9 cellular contexts compared by ENCODE assay signal in the genomic region with DNA sequence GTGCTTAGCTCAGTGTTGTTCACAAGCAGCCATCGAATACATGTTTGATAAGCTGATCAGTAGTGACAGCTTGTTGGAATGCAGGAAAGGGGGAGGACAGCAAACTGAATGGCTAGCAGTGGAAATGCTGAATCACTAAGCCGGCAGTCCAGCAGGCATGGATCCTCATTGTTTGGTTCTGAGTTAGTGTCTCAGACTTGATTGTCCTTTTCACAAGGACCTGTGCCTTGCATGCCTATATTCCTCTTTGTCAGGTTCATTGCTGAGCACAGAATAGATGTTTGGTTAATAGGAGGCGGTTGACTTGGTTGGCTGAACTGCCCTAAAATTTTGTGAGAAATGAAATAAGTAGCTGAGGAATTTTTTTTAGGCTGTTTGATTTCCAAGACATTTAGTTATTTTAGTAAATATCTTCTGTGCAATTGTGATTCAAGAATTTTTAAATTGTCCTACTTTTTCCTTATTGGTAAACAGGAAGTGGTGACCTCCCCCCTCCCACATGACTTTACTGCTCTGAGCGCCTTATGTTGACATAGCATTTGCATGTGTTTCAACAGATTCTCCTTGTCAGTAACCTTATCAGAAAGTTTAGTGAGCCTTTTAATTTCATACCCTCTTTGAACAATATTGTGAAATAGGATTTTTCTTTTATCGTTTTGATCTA. TPM values are rescaled to one million over a fixed set of nuclear protein-coding genes. Genes with fewer than 3 reads are reported as not detected.
A peak's percentile ranks its signal among the peaks of the same experiment; 100 is the strongest.
DNase-seq lines count a peak whose midpoint lies in the region; ATAC-seq lines count a peak whose summit lies in the region.
"Had no signal": no experiment of that assay in that cellular context is flagged by ENCODE, and none has a peak within 500 bp of the region (broad histone marks: within the 10 kb centered on the region; RNA-seq: fewer than 3 reads in every experiment).

No MANE protein-coding gene starts in this region.

- peak; percentile 50 for DNase-seq in DMS53 (lab: John Stamatoyannopoulos, UW)
- DNase-seq in DMS53 treated with DMSO at 0.1 percent for 48 hours (lab: John Stamatoyannopoulos, UW; ENCODE audit: unreplicated experiment): no peak
- DNase-seq in activated CD4-positive, alpha-beta memory T cell treated with anti-CD3 and anti-CD28 coated beads, Interleukin-2, amount 10 ng/mL, durations not matched to agents 7 days and 5 days: no peak
- DNase-seq in hepatic stellate cell (ENCODE audit: low spot score): peak; percentile 57
- DNase-seq in stimulated activated effector memory CD8-positive, alpha-beta T cell treated with anti-CD3 and anti-CD28 coated beads, Interleukin-12 subunit alpha, Interleukin-12 subunit beta, amount 100 ng/mL, for 72 hours (ENCODE audit: low spot score in 2 of 2): no peak
- DNase-seq in UCSD-AML1 (lab: John Stamatoyannopoulos, UW; ENCODE audit: unreplicated experiment): no peak
- no peak for DNase-seq in stimulated activated naive CD4-positive, alpha-beta T cell treated with Interleukin-2 at 50 U/mL for 16 hours (lab: John Stamatoyannopoulos, UW)
- DNase-seq: 8988T had no signal

- peaks cover 22% of the 10 kb centered on the region for H3K4me1 Mint-ChIP-seq in activated CD4-positive, alpha-beta memory T cell treated with anti-CD3 and anti-CD28 coated beads, Interleukin-2, amount 10 ng/mL, durations not matched to agents 7 days and 5 days
- peaks cover 21% of the 10 kb centered on the region for H3K4me1 Mint-ChIP-seq in stimulated activated effector memory CD8-positive, alpha-beta T cell treated with anti-CD3 and anti-CD28 coated beads, Interleukin-12 subunit alpha, Interleukin-12 subunit beta, amount 100 ng/mL, for 72 hours

- no peaks in the 10 kb centered on the region for H3K27me3 Mint-ChIP-seq in activated CD4-positive, alpha-beta memory T cell treated with anti-CD3 and anti-CD28 coated beads, Interleukin-2, amount 10 ng/mL, durations not matched to agents 7 days and 5 days

- ATAC-seq in stimulated activated effector memory CD8-positive, alpha-beta T cell treated with anti-CD3 and anti-CD28 coated beads, Interleukin-12 subunit alpha, Interleukin-12 subunit beta, amount 100 ng/mL, for 72 hours: no peak
- ATAC-seq in GM18870 (IDR thresholded peaks at IDR 0.05; ENCODE audit: unreplicated experiment): no peak

- H3K9me3 Mint-ChIP-seq in activated CD4-positive, alpha-beta memory T cell treated with anti-CD3 and anti-CD28 coated beads, Interleukin-2, amount 10 ng/mL, durations not matched to agents 7 days and 5 days: no peaks in the 10 kb centered on the region
- no peaks in the 10 kb centered on the region for H3K9me3 Mint-ChIP-seq in stimulated activated effector memory CD8-positive, alpha-beta T cell treated with anti-CD3 and anti-CD28 coated beads, Interleukin-12 subunit alpha, Interleukin-12 subunit beta, amount 100 ng/mL, for 72 hours

- peak overlapping the region; percentile 80 for H3K27ac Mint-ChIP-seq in activated CD4-positive, alpha-beta memory T cell treated with anti-CD3 and anti-CD28 coated beads, Interleukin-2, amount 10 ng/mL, durations not matched to agents 7 days and 5 days
- peak overlapping the region; percentile 78 for H3K27ac Mint-ChIP-seq in stimulated activated effector memory CD8-positive, alpha-beta T cell treated with anti-CD3 and anti-CD28 coated beads, Interleukin-12 subunit alpha, Interleukin-12 subunit beta, amount 100 ng/mL, for 72 hours

- POLR2A ChIA-PET in activated CD4-positive, alpha-beta memory T cell treated with anti-CD3 and anti-CD28 coated beads, Interleukin-2, amount 10 ng/mL, durations not matched to agents 7 days and 5 days (lab: Charles Lee): no interaction called here

- peaks cover 65% of the 10 kb centered on the region for H3K36me3 Mint-ChIP-seq in activated CD4-positive, alpha-beta memory T cell treated with anti-CD3 and anti-CD28 coated beads, Interleukin-2, amount 10 ng/mL, durations not matched to agents 7 days and 5 days (ENCODE audit: low read depth)
- H3K36me3 Mint-ChIP-seq in stimulated activated effector memory CD8-positive, alpha-beta T cell treated with anti-CD3 and anti-CD28 coated beads, Interleukin-12 subunit alpha, Interleukin-12 subunit beta, amount 100 ng/mL, for 72 hours: peaks cover 87% of the 10 kb centered on the region

- CTCF ChIA-PET in activated CD4-positive, alpha-beta memory T cell treated with anti-CD3 and anti-CD28 coated beads, Interleukin-2, amount 10 ng/mL, durations not matched to agents 7 days and 5 days (lab: Charles Lee): no interaction called here

- H3K4me3 Mint-ChIP-seq in activated CD4-positive, alpha-beta memory T cell treated with anti-CD3 and anti-CD28 coated beads, Interleukin-2, amount 10 ng/mL, durations not matched to agents 7 days and 5 days: no peak overlapping the region
- H3K4me3 Mint-ChIP-seq in stimulated activated effector memory CD8-positive, alpha-beta T cell treated with anti-CD3 and anti-CD28 coated beads, Interleukin-12 subunit alpha, Interleukin-12 subunit beta, amount 100 ng/mL, for 72 hours: no peak overlapping the region

RNA-seq across cellular contexts. Expression of a gene that starts 21.4 kb away (rescaled TPM):
- 1 to 10 TPM; 2.1 to 3.0 TPM for total RNA-seq in activated CD4-positive, alpha-beta memory T cell treated with anti-CD3 and anti-CD28 coated beads, Interleukin-2, amount 10 ng/mL, durations not matched to agents 7 days and 5 days

Comparison
In these comparisons a context has a peak if more than half of its experiments do, and no peak if none do; other contexts are left out.
1. DNase-seq: peak in DMS53 (single experiment) and hepatic stellate cell (single experiment); none in DMS53 treated with DMSO at 0.1 percent for 48 hours (single experiment), activated CD4-positive, alpha-beta memory T cell treated with anti-CD3 and anti-CD28 coated beads, Interleukin-2, amount 10 ng/mL, durations not matched to agents 7 days and 5 days (single experiment), stimulated activated effector memory CD8-positive, alpha-beta T cell treated with anti-CD3 and anti-CD28 coated beads, Interleukin-12 subunit alpha, Interleukin-12 subunit beta, amount 100 ng/mL, for 72 hours (0 of 2), UCSD-AML1 (single experiment) and stimulated activated naive CD4-positive, alpha-beta T cell treated with Interleukin-2 at 50 U/mL for 16 hours (single experiment).